ENCODE assay signal across 29 cellular contexts in the genomic region with DNA sequence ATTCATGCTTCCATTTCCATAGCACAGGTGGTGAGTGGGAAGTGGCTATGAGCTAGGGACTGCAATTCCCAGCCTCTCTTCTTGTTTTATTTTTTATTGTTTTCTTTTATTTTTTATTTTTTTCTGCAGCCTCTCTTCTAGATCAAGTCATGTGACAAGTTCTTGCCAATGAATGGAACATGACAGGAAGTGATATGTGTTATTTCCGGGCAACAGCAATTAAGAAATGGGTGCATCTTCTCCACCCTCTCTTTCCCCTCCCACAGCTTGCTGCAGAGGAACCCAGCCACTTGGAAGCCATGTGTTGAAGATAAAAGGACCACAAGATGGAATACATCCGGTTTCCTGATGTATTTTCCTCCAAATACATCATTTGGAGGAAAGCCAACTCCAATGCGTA. TPM values are rescaled to one million over a fixed set of nuclear protein-coding genes. Genes with fewer than 3 reads are reported as not detected.
"Had no signal": no experiment of that assay in that cellular context is flagged by ENCODE, and none has a peak within 500 bp of the region (broad histone marks: within the 10 kb centered on the region; RNA-seq: fewer than 3 reads in every experiment).

No MANE protein-coding gene starts in this region.

- DNase-seq: activated CD4-positive, alpha-beta memory T cell treated with anti-CD3 and anti-CD28 coated beads, Interleukin-2, amount 10 ng/mL, durations not matched to agents 7 days and 5 days; activated CD4-positive, alpha-beta T cell treated with anti-CD3 and anti-CD28 coated beads for 1 hour; activated CD4-positive, alpha-beta T cell treated with anti-CD3 and anti-CD28 coated beads for 4 hours; activated CD4-positive, alpha-beta T cell treated with anti-CD3 and anti-CD28 coated beads, Interleukin-2, amount 10 ng/mL, durations not matched to agents 7 days and 5 days; activated CD4-positive, alpha-beta T cell treated with anti-CD3 and anti-CD28 coated beads, Interleukin-2, amount 50 U/mL, for 4 hours; activated CD8-positive, alpha-beta memory T cell treated with anti-CD3 and anti-CD28 coated beads, Interleukin-2, amount 50 U/mL, for 48 hours; activated gamma-delta T cell; activated naive CD4-positive, alpha-beta T cell; activated naive CD4-positive, alpha-beta T cell treated with anti-CD3 and anti-CD28 coated beads, Interleukin-2, amount 10 ng/mL, durations not matched to agents 7 days and 5 days; activated naive CD8-positive, alpha-beta T cell treated with anti-CD3 and anti-CD28 coated beads, Interleukin-2, amount 10 ng/mL, durations not matched to agents 7 days and 5 days; activated T-cell treated with anti-CD3 and anti-CD28 coated beads for 4 hours; activated T-cell treated with anti-CD3 and anti-CD28 coated beads, Interleukin-2, amount 50 U/mL, for 24 hours; activated T-cell treated with anti-CD3 and anti-CD28 coated beads, Interleukin-2, amount 50 U/mL, for 72 hours; central memory CD4-positive, alpha-beta T cell; cerebellar nuclear complex; colonic mucosa; effector CD8-positive, alpha-beta T cell; endodermal cell; foreskin fibroblast; glutamatergic neuron; heart left ventricle; T-helper 2 cell had no signal

- H3K36me3 ChIP-seq: ascending aorta, breast epithelium, cardiac muscle cell, colonic mucosa, heart left ventricle had no signal

- H3K4me3 ChIP-seq: ascending aorta, breast epithelium, cardiac muscle cell, colonic mucosa, heart left ventricle had no signal

- H3K27me3 ChIP-seq: ascending aorta, breast epithelium, cardiac muscle cell, colonic mucosa had no signal

- H3K9me3 ChIP-seq: ascending aorta, breast epithelium, colonic mucosa, heart left ventricle had no signal

- H3K4me1 ChIP-seq: ascending aorta, breast epithelium, colonic mucosa, heart left ventricle had no signal

- ATAC-seq: activated naive CD4-positive, alpha-beta T cell treated with anti-CD3 and anti-CD28 coated beads, Interleukin-2, amount 50 U/mL, for 72 hours; activated T-cell treated with anti-CD3 and anti-CD28 coated beads, Interleukin-2, amount 50 U/mL, for 72 hours; esophagus mucosa; heart left ventricle; WTC11 had no signal

- H3K27ac ChIP-seq: ascending aorta, breast epithelium, cardiac muscle cell, colonic mucosa, heart left ventricle, VCaP had no signal

RNA-seq across cellular contexts. Expression of a gene that starts 23.6 kb away (rescaled TPM):
- total RNA-seq: activated naive CD4-positive, alpha-beta T cell treated with anti-CD3 and anti-CD28 coated beads, Interleukin-2, amount 50 U/mL, for 72 hours; activated naive CD8-positive, alpha-beta T cell treated with anti-CD3 and anti-CD28 coated beads, Interleukin-2, amount 10 ng/mL, durations not matched to agents 7 days and 5 days; ascending aorta had no signal
